19 cellular contexts compared by ENCODE assay signal in genomic region chr3:52012699-52013098, GRCh38. TPM values are rescaled to one million over a fixed set of nuclear protein-coding genes. Genes with fewer than 3 reads are reported as not detected.
DNase-seq lines count a peak whose midpoint lies in the region; ATAC-seq and TF ChIP-seq lines count a peak whose summit lies in the region.
"Had no signal": no experiment of that assay in that cellular context is flagged by ENCODE, and none has a peak within 500 bp of the region (broad histone marks: within the 10 kb centered on the region; RNA-seq: fewer than 3 reads in every experiment).

No MANE protein-coding gene starts in this region.

- no peak for TF ChIP-seq CTCF in endothelial cell (IDR thresholded peaks at IDR 0.05; ENCODE audit: unreplicated experiment)
- no peak for TF ChIP-seq CTCF in nephron progenitor cell (IDR thresholded peaks at IDR 0.05)
- TF ChIP-seq CTCF in spleen (IDR thresholded peaks at IDR 0.05 in 8 of 11, conservative IDR thresholded peaks at IDR 0.05 in 3 of 11), result no peak
- TF ChIP-seq CTCF in breast epithelium (IDR thresholded peaks at IDR 0.05), result no peak

- no peak overlapping the region for H3K4me3 ChIP-seq in spleen
- H3K4me3 ChIP-seq in breast epithelium, result no peak overlapping the region
- H3K4me3 ChIP-seq: HAP-1, K562 had no signal

- H3K4me3 Mint-ChIP-seq in activated T-helper 17 cell treated with anti-CD3 and anti-CD28 coated beads, Interleukin-2, amount 50 U/mL, for 72 hours, result no peak overlapping the region
- H3K4me3 Mint-ChIP-seq in endothelial cell (ENCODE audit: unreplicated experiment), result no peak overlapping the region
- no peak overlapping the region for H3K4me3 Mint-ChIP-seq in nephron progenitor cell

- DNase-seq in endothelial cell (ENCODE audit: low spot score), result no peak
- DNase-seq in nephron progenitor cell, result no peak
- no peak for DNase-seq in spleen
- DNase-seq in putamen (ENCODE audit: low spot score), result no peak
- DNase-seq in breast epithelium (ENCODE audit: low spot score in 2 of 2), result no peak
- DNase-seq in activated gamma-delta T cell (lab: John Stamatoyannopoulos, UW), result no peak
- DNase-seq: ACHN, DND-41, NCI-H1092 treated with DMSO at 0.1 percent for 48 hours, NCI-H2081 treated with DMSO at 0.1 percent for 48 hours, NCI-H446 treated with DMSO at 0.1 percent for 48 hours, NCI-H69, SIG-M5 had no signal

- H3K4me1 Mint-ChIP-seq in activated T-helper 17 cell treated with anti-CD3 and anti-CD28 coated beads, Interleukin-2, amount 50 U/mL, for 72 hours, result no peaks in the 10 kb centered on the region
- H3K4me1 Mint-ChIP-seq in endothelial cell (ENCODE audit: unreplicated experiment) (peaks cover 39% of the 10 kb centered on the region), nephron progenitor cell (peaks cover 41% of the 10 kb centered on the region)

- H3K27me3 ChIP-seq in spleen (replicated peaks in 1 of 7) (no peaks in the 10 kb centered on the region), breast epithelium (no peaks in the 10 kb centered on the region)

- H3K4me1 ChIP-seq in spleen (peaks cover 0 to 59% (median 32%) of the 10 kb centered on the region in 6 donors), breast epithelium (no peaks in the 10 kb centered on the region)
- H3K4me1 ChIP-seq: HAP-1 had no signal

- ATAC-seq in activated T-helper 17 cell treated with anti-CD3 and anti-CD28 coated beads, Interleukin-2, amount 50 U/mL, for 72 hours (replicated peaks), result no peak
- no peak for ATAC-seq in HG03378 (IDR thresholded peaks at IDR 0.05; ENCODE audit: unreplicated experiment)
- ATAC-seq: K562, SK-N-SH treated with all-trans-retinoic acid at 6 μM for 48 hours had no signal

- peak overlapping the region; percentile 46 for H3K27ac Mint-ChIP-seq in activated T-helper 17 cell treated with anti-CD3 and anti-CD28 coated beads, Interleukin-2, amount 50 U/mL, for 72 hours
- H3K27ac Mint-ChIP-seq in endothelial cell (ENCODE audit: unreplicated experiment) (peak overlapping the region; percentile 37), nephron progenitor cell (peak overlapping the region; percentile 86)

- H3K9me3 Mint-ChIP-seq in activated T-helper 17 cell treated with anti-CD3 and anti-CD28 coated beads, Interleukin-2, amount 50 U/mL, for 72 hours, result no peaks in the 10 kb centered on the region
- H3K9me3 Mint-ChIP-seq in endothelial cell (ENCODE audit: unreplicated experiment) (no peaks in the 10 kb centered on the region), nephron progenitor cell (no peaks in the 10 kb centered on the region)

- WGBS in spleen, 5 donors, result 48 to 84% (median 68%) methylated on average over 6 to 7 of the region's 7 CpGs

- H3K36me3 Mint-ChIP-seq in activated T-helper 17 cell treated with anti-CD3 and anti-CD28 coated beads, Interleukin-2, amount 50 U/mL, for 72 hours (ENCODE audit: low read depth), result no peaks in the 10 kb centered on the region
- no peaks in the 10 kb centered on the region for H3K36me3 Mint-ChIP-seq in endothelial cell (ENCODE audit: low read depth, unreplicated experiment)
- H3K36me3 Mint-ChIP-seq in nephron progenitor cell (ENCODE audit: low read depth), result no peaks in the 10 kb centered on the region

- no peaks in the 10 kb centered on the region for H3K9me3 ChIP-seq in spleen
- H3K9me3 ChIP-seq in breast epithelium, result no peaks in the 10 kb centered on the region
- H3K9me3 ChIP-seq: HAP-1 had no signal

- intact Hi-C loops in spleen (cut with DNase I; ENCODE audit: low total_unique reads), result no loop called here
- intact Hi-C loops in breast epithelium (cut with DNase I; ENCODE audit: low total_unique reads), result no loop called here

- H3K27ac ChIP-seq in spleen (peak overlapping the region in 6 of 8 donors; percentile 1 to 39 (median 25)), breast epithelium (no peak overlapping the region)
- H3K27ac ChIP-seq: C4-2B had no signal

- H3K36me3 ChIP-seq in spleen (no peaks in the 10 kb centered on the region), breast epithelium (no peaks in the 10 kb centered on the region)
- H3K36me3 ChIP-seq: HAP-1 had no signal

- H3K27me3 Mint-ChIP-seq in activated T-helper 17 cell treated with anti-CD3 and anti-CD28 coated beads, Interleukin-2, amount 50 U/mL, for 72 hours, result no peaks in the 10 kb centered on the region
- peaks cover 3% of the 10 kb centered on the region for H3K27me3 Mint-ChIP-seq in endothelial cell (ENCODE audit: unreplicated experiment)
- peaks cover 11% of the 10 kb centered on the region for H3K27me3 Mint-ChIP-seq in nephron progenitor cell (ENCODE audit: low read depth, poor library complexity)

- TF ChIP-seq POLR2A in spleen (IDR thresholded peaks at IDR 0.05), result no peak
- no peak for TF ChIP-seq POLR2A in breast epithelium (IDR thresholded peaks at IDR 0.05)

RNA-seq across cellular contexts. Expression of gene RPL29, which starts 17.0 kb away (rescaled TPM):
- total RNA-seq in activated T-helper 17 cell treated with anti-CD3 and anti-CD28 coated beads, Interleukin-2, amount 50 U/mL, for 72 hours, result 1,000 to 10,000 TPM; 1,433 to 1,498 TPM
- 925 TPM for total RNA-seq in endothelial cell (ENCODE audit: unreplicated experiment)
- 1,000 to 10,000 TPM in 4 of 7 donors, 100 to 1,000 TPM in 3; 684 to 1,403 (median 1,036) TPM for total RNA-seq in spleen
- 1,000 to 10,000 TPM; 3,003 to 4,302 (median 4,113) TPM for polyA plus RNA-seq in spleen
- 1,000 to 10,000 TPM; 1,890 to 2,530 (median 2,229) TPM for total RNA-seq in breast epithelium

RNA-seq across cellular contexts. Expression of gene ACY1, which starts 29.4 kb away (rescaled TPM):
- total RNA-seq in activated T-helper 17 cell treated with anti-CD3 and anti-CD28 coated beads, Interleukin-2, amount 50 U/mL, for 72 hours, result 10 to 100 TPM; 39.5 to 49.9 TPM
- 19.8 TPM for total RNA-seq in endothelial cell (ENCODE audit: unreplicated experiment)
- 10 to 100 TPM; 16.7 to 31.1 (median 26.0) TPM for total RNA-seq in spleen
- polyA plus RNA-seq in spleen, result 10 to 100 TPM; 28.1 to 29.8 (median 29.2) TPM
- total RNA-seq in breast epithelium, result 10 to 100 TPM; 40.0 to 49.2 (median 46.4) TPM

RNA-seq across cellular contexts. Expression of gene ABHD14A, which starts 37.8 kb away (rescaled TPM):
- 10 to 100 TPM; 10.5 to 11.1 TPM for total RNA-seq in activated T-helper 17 cell treated with anti-CD3 and anti-CD28 coated beads, Interleukin-2, amount 50 U/mL, for 72 hours
- total RNA-seq in endothelial cell (ENCODE audit: unreplicated experiment) (5.4 TPM), spleen (10 to 100 TPM in 4 of 7 donors, 1 to 10 TPM in 3; 8.7 to 23.9 (median 12.3) TPM), breast epithelium (10 to 100 TPM; 16.1 to 32.6 (median 17.1) TPM)
- 10 to 100 TPM; 18.7 to 26.7 (median 22.1) TPM for polyA plus RNA-seq in spleen

RNA-seq across cellular contexts. Expression of gene ABHD14B, which starts 38.9 kb away (rescaled TPM):
- total RNA-seq in activated T-helper 17 cell treated with anti-CD3 and anti-CD28 coated beads, Interleukin-2, amount 50 U/mL, for 72 hours, result 10 to 100 TPM; 34.4 to 42.0 TPM
- total RNA-seq in endothelial cell (ENCODE audit: unreplicated experiment) (7.1 TPM), spleen (10 to 100 TPM; 33.8 to 74.9 (median 56.3) TPM), breast epithelium (100 to 1,000 TPM in 1 of 3 donors, 10 to 100 TPM in 2; 62.3 to 122 (median 74.3) TPM)
- 10 to 100 TPM; 60.1 to 71.4 (median 66.8) TPM for polyA plus RNA-seq in spleen

RNA-seq across cellular contexts. Expression of gene DUSP7, which starts 43.7 kb away (rescaled TPM):
- 10 to 100 TPM; 19.3 to 25.1 TPM for total RNA-seq in activated T-helper 17 cell treated with anti-CD3 and anti-CD28 coated beads, Interleukin-2, amount 50 U/mL, for 72 hours
- total RNA-seq in endothelial cell (ENCODE audit: unreplicated experiment) (21.7 TPM), spleen (10 to 100 TPM; 31.5 to 68.6 (median 42.6) TPM), breast epithelium (10 to 100 TPM in 1 of 3 donors, 1 to 10 TPM in 2; 7.0 to 11.1 (median 8.6) TPM)
- polyA plus RNA-seq in spleen, result 10 to 100 TPM in 1 of 3 donors, 1 to 10 TPM in 2; 5.4 to 20.1 (median 6.9) TPM

Comparison
In these comparisons a context has a peak if more than half of its experiments do, and no peak if none do; other contexts are left out.
1. H3K27ac ChIP-seq: peak in spleen (6 of 8); none in breast epithelium (0 of 2).
2. Peak in every context shown above with its lines, with median percentiles within 50 percentile points of each other: H3K27ac Mint-ChIP-seq.